Comparison of ENCODE assay signal across 18 cellular contexts in the genomic region with DNA sequence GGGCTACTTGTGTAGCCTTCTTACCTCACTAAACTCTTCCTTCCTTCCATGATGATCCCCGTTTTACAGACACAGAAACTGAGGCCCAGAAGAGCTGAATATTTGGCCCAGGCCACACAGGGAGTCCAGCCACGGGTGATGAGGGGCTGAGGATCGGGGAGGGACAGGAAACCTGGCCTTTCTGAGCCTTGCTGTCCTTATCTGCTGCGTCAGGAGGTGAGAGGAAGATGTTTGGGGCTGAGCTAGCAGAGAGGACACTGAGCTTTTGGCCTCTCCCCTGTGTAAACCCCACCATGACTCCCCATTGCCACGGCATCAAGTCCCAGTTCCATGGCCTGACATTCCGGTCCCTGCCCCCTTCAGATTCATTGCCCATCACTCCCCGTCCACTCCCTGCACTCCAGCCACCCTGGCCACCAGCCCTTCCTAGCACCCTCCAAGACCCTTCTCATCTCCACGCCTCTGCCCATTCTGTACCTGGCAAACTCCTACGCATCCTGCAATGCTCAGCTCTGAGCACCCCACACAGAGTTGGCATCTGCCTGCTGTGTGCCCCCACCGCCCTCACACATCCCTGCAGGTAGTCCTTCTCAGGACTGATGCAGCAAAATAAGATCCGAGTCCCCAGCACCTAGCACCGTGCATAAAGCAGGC.
"Had no signal": no experiment of that assay in that cellular context is flagged by ENCODE, and none has a peak within 500 bp of the region (broad histone marks: within the 10 kb centered on the region; RNA-seq: fewer than 3 reads in every experiment).

No MANE protein-coding gene starts in this region.

- DNase-seq: activated CD4-positive, alpha-beta T cell treated with anti-CD3 and anti-CD28 coated beads, Interleukin-2, amount 10 ng/mL, durations not matched to agents 24 days and 14 days; activated effector memory CD4-positive, alpha-beta T cell treated with Interleukin-2 at 50 U/mL for 16 hours; activated naive CD4-positive, alpha-beta T cell treated with anti-CD3 and anti-CD28 coated beads, Interleukin-2, amount 50 U/mL, for 16 hours; activated T-cell treated with anti-CD3 and anti-CD28 coated beads, Interleukin-2, amount 50 U/mL, for 48 hours; aorta; foreskin fibroblast; heart right ventricle; islet precursor cell; left cardiac atrium; midbrain; natural killer cell; stimulated activated CD4-positive, alpha-beta T cell treated with anti-CD3 and anti-CD28 coated beads, Interleukin-12 subunit alpha, Interleukin-12 subunit beta, amount 100 ng/mL, for 4 hours; T-helper 2 cell; thyroid gland had no signal

- H3K36me3 ChIP-seq: heart right ventricle, pancreas, thyroid gland had no signal

- H3K27ac Mint-ChIP-seq: activated CD4-positive, alpha-beta T cell treated with anti-CD3 and anti-CD28 coated beads, Interleukin-2, amount 10 ng/mL, durations not matched to agents 24 days and 14 days; stimulated activated naive CD8-positive, alpha-beta T cell treated with anti-CD3 and anti-CD28 coated beads, Interleukin-15, Interleukin-2, amounts not matched to agents 100 ng/mL and 50 ng/mL, for 24 hours had no signal

- H3K4me3 Mint-ChIP-seq: activated CD4-positive, alpha-beta T cell treated with anti-CD3 and anti-CD28 coated beads, Interleukin-2, amount 10 ng/mL, durations not matched to agents 24 days and 14 days; brain; natural killer cell; stimulated activated naive CD8-positive, alpha-beta T cell treated with anti-CD3 and anti-CD28 coated beads, Interleukin-15, Interleukin-2, amounts not matched to agents 100 ng/mL and 50 ng/mL, for 24 hours had no signal

- H3K27me3 ChIP-seq: thyroid gland had no signal

- H3K27ac ChIP-seq: heart right ventricle, pancreas, thyroid gland had no signal

- H3K9me3 ChIP-seq: heart right ventricle, pancreas, thyroid gland had no signal

- ATAC-seq: activated CD4-positive, CD25-positive, alpha-beta regulatory T cell treated with anti-CD3 and anti-CD28 coated beads, Interleukin-2, amount 50 U/mL, for 24 hours; heart right ventricle; left cardiac atrium; natural killer cell; pancreas had no signal

- H3K36me3 Mint-ChIP-seq: brain, natural killer cell had no signal

- H3K4me3 ChIP-seq: heart right ventricle, pancreas, thyroid gland had no signal

- H3K9me3 Mint-ChIP-seq: activated CD4-positive, alpha-beta T cell treated with anti-CD3 and anti-CD28 coated beads, Interleukin-2, amount 10 ng/mL, durations not matched to agents 24 days and 14 days; natural killer cell; stimulated activated naive CD8-positive, alpha-beta T cell treated with anti-CD3 and anti-CD28 coated beads, Interleukin-15, Interleukin-2, amounts not matched to agents 100 ng/mL and 50 ng/mL, for 24 hours had no signal

- H3K4me1 ChIP-seq: pancreas had no signal
